Comparison of ENCODE assay signal across 8 cellular contexts in the genomic region with DNA sequence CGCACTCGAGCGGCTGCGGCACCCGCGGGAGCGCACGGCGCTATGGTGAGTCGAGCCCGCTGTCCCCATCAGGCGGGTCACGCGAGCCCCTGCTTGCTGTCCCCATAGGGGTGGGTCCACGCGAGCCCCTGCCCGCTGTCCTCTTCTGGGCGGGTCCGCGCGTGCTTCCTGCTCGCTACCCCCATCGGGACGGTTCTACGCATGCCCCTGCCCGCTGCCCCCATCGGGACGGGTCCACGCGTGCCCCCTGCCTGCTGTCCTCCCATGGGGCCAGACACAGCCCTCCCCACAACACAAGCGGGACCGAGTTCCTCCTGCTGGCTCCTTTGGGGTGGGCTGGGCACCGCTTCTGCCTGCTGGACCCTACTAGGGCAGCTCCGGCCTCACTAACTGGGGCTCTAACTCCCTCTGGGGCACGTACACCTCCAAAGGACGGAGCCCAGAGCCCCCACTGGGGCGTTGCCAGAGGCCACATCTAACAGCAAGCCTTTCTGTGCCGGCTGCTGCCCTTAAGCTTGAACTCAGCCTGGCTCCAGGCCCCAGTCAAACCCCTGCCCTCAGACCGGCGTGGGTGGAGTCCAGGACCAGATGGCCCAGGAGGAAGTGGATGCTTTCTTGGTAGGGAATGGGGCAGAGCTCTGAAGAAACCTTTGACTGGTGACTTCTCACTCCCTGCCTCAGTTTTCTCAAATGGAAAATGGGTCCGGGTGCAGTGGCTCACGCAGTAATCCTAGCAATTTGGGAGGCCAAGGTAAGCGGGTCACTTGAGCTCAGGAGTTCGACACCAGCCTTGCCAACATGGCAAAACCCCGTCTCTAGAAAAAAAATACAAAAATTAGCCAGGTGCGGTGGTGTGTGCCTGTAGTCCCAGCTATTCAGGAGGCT. TPM values are rescaled to one million over a fixed set of nuclear protein-coding genes. Genes with fewer than 3 reads are reported as not detected.
DNase-seq lines count a peak whose midpoint lies in the region; ATAC-seq and TF ChIP-seq lines count a peak whose summit lies in the region.

No MANE protein-coding gene starts in this region.

- H3K9me3 Mint-ChIP-seq in activated naive CD4-positive, alpha-beta T cell treated with anti-CD3 and anti-CD28 coated beads, Interleukin-2, amount 50 U/mL, for 24 hours: no peaks in the 10 kb centered on the region
- no peaks in the 10 kb centered on the region for H3K9me3 Mint-ChIP-seq in osteocyte (ENCODE audit: unreplicated experiment)

- CTCF ChIA-PET in GM10248 (lab: Yijun Ruan, JAX): interaction anchor here (0.9 to 3.0 kb wide), 6 partner anchors 16 to 289 kb away, joined by 3 to 17 read pairs (median 3); no protein-coding TSS in a partner anchor

- DNase-seq in GM10248 (ENCODE audit: extremely low spot score) (peak; percentile 46), NCI-H2196 treated with DMSO at 0.1 percent for 48 hours (lab: John Stamatoyannopoulos, UW; ENCODE audit: unreplicated experiment) (peak; percentile 27), Right ventricle myocardium superior (peak; percentile 85), osteocyte (ENCODE audit: extremely low spot score, unreplicated experiment) (no peak)

- H3K4me3 Mint-ChIP-seq in activated naive CD4-positive, alpha-beta T cell treated with anti-CD3 and anti-CD28 coated beads, Interleukin-2, amount 50 U/mL, for 24 hours: peak overlapping the region; percentile 87
- H3K4me3 Mint-ChIP-seq in osteocyte (ENCODE audit: unreplicated experiment): peak overlapping the region; percentile 80

- TF ChIP-seq CTCF in 22Rv1 (IDR thresholded peaks at IDR 0.05) (no peak; the same call in 1 of the 2 replicates), GM10248 (IDR thresholded peaks at IDR 0.05; ENCODE audit: control extremely low read depth, extremely low read depth, low read depth, missing control alignments) (peak; percentile 13), osteocyte (IDR thresholded peaks at IDR 0.05) (no peak)

- no peaks in the 10 kb centered on the region for H3K27me3 Mint-ChIP-seq in activated naive CD4-positive, alpha-beta T cell treated with anti-CD3 and anti-CD28 coated beads, Interleukin-2, amount 50 U/mL, for 24 hours
- H3K27me3 Mint-ChIP-seq in osteocyte (ENCODE audit: unreplicated experiment): no peaks in the 10 kb centered on the region

- ATAC-seq in HG02798 (IDR thresholded peaks at IDR 0.05; ENCODE audit: poor library complexity, unreplicated experiment) (peak; percentile 41), Right ventricle myocardium superior (ENCODE audit: poor library complexity) (peak; percentile 40), GM18858 (IDR thresholded peaks at IDR 0.05; ENCODE audit: unreplicated experiment) (no peak)

- peak overlapping the region; percentile 79 for H3K27ac Mint-ChIP-seq in activated naive CD4-positive, alpha-beta T cell treated with anti-CD3 and anti-CD28 coated beads, Interleukin-2, amount 50 U/mL, for 24 hours
- peak overlapping the region; percentile 52 for H3K27ac Mint-ChIP-seq in osteocyte (ENCODE audit: unreplicated experiment)

- POLR2A ChIA-PET in GM10248 (lab: Yijun Ruan, JAX): no interaction called here

- peaks cover 21% of the 10 kb centered on the region for H3K4me1 Mint-ChIP-seq in activated naive CD4-positive, alpha-beta T cell treated with anti-CD3 and anti-CD28 coated beads, Interleukin-2, amount 50 U/mL, for 24 hours
- peaks cover 22% of the 10 kb centered on the region for H3K4me1 Mint-ChIP-seq in osteocyte (ENCODE audit: unreplicated experiment)

- peaks cover 6% of the 10 kb centered on the region for H3K36me3 Mint-ChIP-seq in activated naive CD4-positive, alpha-beta T cell treated with anti-CD3 and anti-CD28 coated beads, Interleukin-2, amount 50 U/mL, for 24 hours
- H3K36me3 Mint-ChIP-seq in osteocyte (ENCODE audit: unreplicated experiment): peaks cover 9% of the 10 kb centered on the region

- intact Hi-C loops in Right ventricle myocardium superior (cut with DNase I): no loop called here

- peak overlapping the region; percentile 81 for H3K27ac ChIP-seq in 22Rv1

RNA-seq across cellular contexts. Expression of gene COLGALT1, which starts 0.7 kb away (rescaled TPM):
- total RNA-seq in Right ventricle myocardium superior: 29.9 TPM
- 121 and 122 TPM in 2 replicates for total RNA-seq in osteocyte

RNA-seq across cellular contexts. Expression of gene PGLS, which starts 44.7 kb away (rescaled TPM):
- total RNA-seq in Right ventricle myocardium superior (19.6 TPM), osteocyte (112 and 115 TPM in 2 replicates)
